In the genomic region with DNA sequence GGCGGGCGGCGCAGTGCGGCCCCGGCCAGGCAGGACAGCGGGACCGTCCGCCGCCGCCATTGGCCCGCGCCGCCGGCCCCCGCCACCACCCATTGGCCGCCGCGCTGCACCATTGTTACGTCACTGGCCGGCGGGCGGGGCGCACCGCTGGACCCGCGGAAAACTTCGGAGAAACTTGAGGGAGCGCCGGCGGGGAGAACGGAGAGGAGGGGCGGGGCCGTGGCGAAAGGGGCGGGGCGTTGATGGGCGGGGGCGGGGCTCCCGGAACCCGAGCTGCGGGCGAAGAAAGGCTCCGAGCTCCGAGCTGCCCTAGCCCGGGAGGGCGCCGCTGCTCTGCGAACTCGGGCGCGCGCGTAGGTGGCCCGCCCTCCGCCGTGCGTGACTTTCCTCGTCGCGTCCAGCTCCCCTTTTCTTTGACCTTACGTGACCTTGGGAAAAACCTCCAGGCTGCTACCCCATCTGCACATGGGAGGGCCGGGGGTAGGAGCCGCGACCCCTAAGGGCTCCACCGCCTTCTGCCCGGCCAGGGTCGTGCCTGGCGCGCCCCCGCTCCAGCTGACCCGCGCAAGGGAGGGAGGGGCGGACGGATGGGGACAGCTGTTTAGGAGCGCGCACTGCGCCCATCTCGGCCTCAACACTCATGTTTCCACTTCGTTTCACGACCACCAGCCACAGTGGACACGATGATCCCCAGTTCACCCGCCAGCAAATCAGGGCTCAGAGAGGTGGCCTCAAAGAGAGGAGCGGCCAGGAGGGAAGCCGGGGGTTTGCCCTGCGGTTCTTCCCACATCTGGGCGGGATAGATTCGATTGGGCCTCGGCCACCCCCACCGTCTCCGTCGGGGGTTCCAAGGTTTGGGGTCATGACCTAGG, we compare ENCODE assay signal across 8 cellular contexts. TPM values are rescaled to one million over a fixed set of nuclear protein-coding genes. Genes with fewer than 3 reads are reported as not detected.
DNase-seq lines count a peak whose midpoint lies in the region; ATAC-seq and TF ChIP-seq lines count a peak whose summit lies in the region.

A gene with protein sequence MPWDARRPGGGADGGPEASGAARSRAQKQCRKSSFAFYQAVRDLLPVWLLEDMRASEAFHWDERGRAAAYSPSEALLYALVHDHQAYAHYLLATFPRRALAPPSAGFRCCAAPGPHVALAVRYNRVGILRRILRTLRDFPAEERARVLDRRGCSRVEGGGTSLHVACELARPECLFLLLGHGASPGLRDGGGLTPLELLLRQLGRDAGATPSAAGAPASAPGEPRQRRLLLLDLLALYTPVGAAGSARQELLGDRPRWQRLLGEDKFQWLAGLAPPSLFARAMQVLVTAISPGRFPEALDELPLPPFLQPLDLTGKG (minus strand): TSS at position 33 of the 872 bp plus-strand sequence. CDS start 1,887 bp downstream, outside the sequence.

- H3K36me3 ChIP-seq in smooth muscle cell (ENCODE audit: low read depth), result no peaks in the 10 kb centered on the region

- H3K9me3 ChIP-seq in smooth muscle cell (replicated peaks; ENCODE audit: low read depth), result no peaks in the 10 kb centered on the region

- no peak for TF ChIP-seq CTCF in smooth muscle cell (IDR thresholded peaks at IDR 0.05; ENCODE audit: borderline replicate concordance, insufficient read depth, poor library complexity, severe bottlenecking)

- no peaks in the 10 kb centered on the region for H3K27me3 ChIP-seq in smooth muscle cell (ENCODE audit: low read depth)

- WGBS in smooth muscle cell (ENCODE audit: low lambda C conversion rate), result 2% methylated on average over 46 of the region's 91 CpGs

- no peaks in the 10 kb centered on the region for H4K20me1 ChIP-seq in smooth muscle cell (ENCODE audit: low read depth)

- peak within 1 kb of the TSS; percentile 73 for H3K9ac ChIP-seq in smooth muscle cell (ENCODE audit: low read depth)

- ATAC-seq in GM18861 (IDR thresholded peaks at IDR 0.05; ENCODE audit: unreplicated experiment) (peak; percentile 71), HG03097 (IDR thresholded peaks at IDR 0.05; ENCODE audit: low FRiP score, unreplicated experiment) (peak; percentile 68)

- H2AFZ ChIP-seq in smooth muscle cell (ENCODE audit: low read depth), result peak within 1 kb of the TSS; percentile 71

- peak within 1 kb of the TSS; percentile 95 for H3K4me2 ChIP-seq in smooth muscle cell

- peak; percentile 99 for DNase-seq in 8988T
- peak; percentile 91 for DNase-seq in NCI-H2227 treated with DMSO at 0.1 percent for 48 hours (lab: John Stamatoyannopoulos, UW)
- peak; percentile 73 for DNase-seq in activated CD4-positive, CD25-positive, alpha-beta regulatory T cell treated with anti-CD3 and anti-CD28 coated beads, Interleukin-2, amount 50 U/mL, for 16 hours (ENCODE audit: low read depth, low spot score)
- DNase-seq in caudate nucleus (lab: John Stamatoyannopoulos, UW), result peak in 58 of 61 donors; percentile 20 to 91 (median 75)
- peak; percentile 82 for DNase-seq in inferior parietal cortex (ENCODE audit: extremely low spot score)
- DNase-seq in smooth muscle cell (lab: John Stamatoyannopoulos, UW; ENCODE audit: unreplicated experiment), result peak; percentile 91

- H3K27ac ChIP-seq in caudate nucleus (ENCODE audit: low read depth, low read length) (peak within 1 kb of the TSS; percentile 89), smooth muscle cell (ENCODE audit: low read depth) (peak within 1 kb of the TSS; percentile 67)

- peak within 1 kb of the TSS; percentile 70 for H3K4me3 ChIP-seq in smooth muscle cell

- H3F3A ChIP-seq in smooth muscle cell (ENCODE audit: low read depth), result no peaks in the 10 kb centered on the region

- peaks cover 15% of the 10 kb centered on the region for H3K4me1 ChIP-seq in smooth muscle cell (ENCODE audit: low read depth)

- no peaks in the 10 kb centered on the region for H3K79me2 ChIP-seq in smooth muscle cell (ENCODE audit: low read depth)

RNA-seq across cellular contexts. Expression of the gene that starts here (rescaled TPM):
- total RNA-seq in smooth muscle cell, result 14.0 and 17.2 TPM in 2 replicates
- polyA plus RNA-seq in smooth muscle cell, result 38.9 and 40.3 TPM in 2 replicates

Comparison
In these comparisons a context has a peak if more than half of its experiments do, and no peak if none do; other contexts are left out.
1. Peak in every context shown above with its lines: DNase-seq, ATAC-seq, H3K4me3 ChIP-seq and H3K27ac ChIP-seq.